Comparison of ENCODE assay signal across 1 cellular context in the genomic region with DNA sequence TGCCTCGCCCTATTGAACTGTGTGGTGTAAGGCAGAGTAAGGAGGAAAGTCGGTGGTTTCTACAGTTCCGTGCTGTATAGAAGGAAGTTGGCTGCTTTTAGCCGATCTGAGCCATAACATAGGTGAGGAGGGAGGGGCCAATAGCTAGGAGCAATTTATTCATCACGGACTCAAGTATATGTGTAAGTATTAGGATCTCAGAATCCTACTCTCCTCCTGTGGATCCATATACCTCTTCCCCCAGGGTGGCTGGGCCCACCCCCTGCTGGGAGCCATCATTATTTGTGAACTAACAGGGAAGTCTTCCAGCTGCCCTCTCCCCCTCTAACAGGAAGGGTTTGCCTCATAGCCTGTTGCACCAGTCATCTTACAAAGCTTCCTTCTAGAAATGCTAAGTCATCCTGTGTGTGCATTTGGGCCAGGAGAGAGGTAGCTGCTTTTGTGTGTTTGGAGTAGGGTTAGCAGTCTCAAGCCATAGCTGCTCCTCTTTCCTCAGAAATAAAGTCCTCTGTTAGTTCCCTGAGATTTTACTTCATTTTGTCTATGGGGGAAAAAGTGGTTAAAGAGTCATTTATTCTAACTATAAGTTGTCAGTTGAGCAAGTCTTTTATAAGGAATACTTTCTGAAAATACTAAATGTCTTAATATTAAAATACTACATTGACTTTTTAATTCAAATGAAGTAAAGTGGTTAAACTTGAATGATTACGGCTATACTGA.
A peak's percentile ranks its signal among the peaks of the same experiment; 100 is the strongest.
TF ChIP-seq lines count a peak whose summit lies in the region.

No MANE protein-coding gene starts in this region.

TF ChIP-seq in K562, 482 proteins besides CTCF, POLR2A, EP300 and RAD21 (continued from another document and continues in another):
- TF ChIP-seq, protein P1, sequence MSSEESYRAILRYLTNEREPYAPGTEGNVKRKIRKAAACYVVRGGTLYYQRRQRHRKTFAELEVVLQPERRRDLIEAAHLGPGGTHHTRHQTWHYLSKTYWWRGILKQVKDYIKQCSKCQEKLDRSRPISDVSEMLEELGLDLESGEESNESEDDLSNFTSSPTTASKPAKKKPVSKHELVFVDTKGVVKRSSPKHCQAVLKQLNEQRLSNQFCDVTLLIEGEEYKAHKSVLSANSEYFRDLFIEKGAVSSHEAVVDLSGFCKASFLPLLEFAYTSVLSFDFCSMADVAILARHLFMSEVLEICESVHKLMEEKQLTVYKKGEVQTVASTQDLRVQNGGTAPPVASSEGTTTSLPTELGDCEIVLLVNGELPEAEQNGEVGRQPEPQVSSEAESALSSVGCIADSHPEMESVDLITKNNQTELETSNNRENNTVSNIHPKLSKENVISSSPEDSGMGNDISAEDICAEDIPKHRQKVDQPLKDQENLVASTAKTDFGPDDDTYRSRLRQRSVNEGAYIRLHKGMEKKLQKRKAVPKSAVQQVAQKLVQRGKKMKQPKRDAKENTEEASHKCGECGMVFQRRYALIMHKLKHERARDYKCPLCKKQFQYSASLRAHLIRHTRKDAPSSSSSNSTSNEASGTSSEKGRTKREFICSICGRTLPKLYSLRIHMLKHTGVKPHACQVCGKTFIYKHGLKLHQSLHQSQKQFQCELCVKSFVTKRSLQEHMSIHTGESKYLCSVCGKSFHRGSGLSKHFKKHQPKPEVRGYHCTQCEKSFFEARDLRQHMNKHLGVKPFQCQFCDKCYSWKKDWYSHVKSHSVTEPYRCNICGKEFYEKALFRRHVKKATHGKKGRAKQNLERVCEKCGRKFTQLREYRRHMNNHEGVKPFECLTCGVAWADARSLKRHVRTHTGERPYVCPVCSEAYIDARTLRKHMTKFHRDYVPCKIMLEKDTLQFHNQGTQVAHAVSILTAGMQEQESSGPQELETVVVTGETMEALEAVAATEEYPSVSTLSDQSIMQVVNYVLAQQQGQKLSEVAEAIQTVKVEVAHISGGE (CRISPR knock-in tag; IDR thresholded peaks at IDR 0.05): peak in 2 of 3 experiments; percentile 63 to 91; a peak in 3 of 6 replicates
- TF ChIP-seq ZNF584 (CRISPR knock-in tag; IDR thresholded peaks at IDR 0.05; ENCODE audit: low read depth) (peak; percentile 78; the same call in 1 of the 2 replicates), NONO (IDR thresholded peaks at IDR 0.05; ENCODE audit: low read depth in 2 of 2, low read length in 1 of 2) (no peak), TAF1 (IDR thresholded peaks at IDR 0.05; ENCODE audit: control insufficient read depth, extremely low read depth, insufficient read depth, low read length, severe bottlenecking) (peak; percentile 68), IFI16 (CRISPR knock-in tag; IDR thresholded peaks at IDR 0.05) (no peak), ZSCAN32 (CRISPR knock-in tag; IDR thresholded peaks at IDR 0.05) (no peak), POLR2G (IDR thresholded peaks at IDR 0.05; ENCODE audit: low read depth, low read length) (peak; percentile 18; the same call in 1 of the 2 replicates), KDM2B (CRISPR knock-in tag; IDR thresholded peaks at IDR 0.05) (no peak), HDAC6 (IDR thresholded peaks at IDR 0.05; ENCODE audit: low read depth, low read length) (no peak), NFIC (IDR thresholded peaks at IDR 0.05) (peak; percentile 71), ZNF445 (CRISPR knock-in tag; IDR thresholded peaks at IDR 0.05; ENCODE audit: low read depth) (no peak), TAL1 (IDR thresholded peaks at IDR 0.05) (no peak), ZNF586 (CRISPR knock-in tag; conservative IDR thresholded peaks at IDR 0.05) (no peak), HCFC1 (IDR thresholded peaks at IDR 0.05; ENCODE audit: low read depth, low read length) (peak; percentile 60; the same call in 1 of the 2 replicates), POU5F1 (IDR thresholded peaks at IDR 0.05; ENCODE audit: borderline replicate concordance, low read depth, low read length, partially characterized antibody) (no peak), MTF1 (CRISPR knock-in tag; IDR thresholded peaks at IDR 0.05; ENCODE audit: borderline replicate concordance) (0 out of 2 replicates have a peak, but pooled peaks have one; percentile 43), SRF (CRISPR knock-in tag; IDR thresholded peaks at IDR 0.05) (peak in 1 of 2 experiments; percentile 66; a peak in 1 of 4 replicates), BRF1 (IDR thresholded peaks at IDR 0.05; ENCODE audit: borderline replicate concordance, extremely low read depth, insufficient read length) (no peak), MAZ (CRISPR knock-in tag; conservative IDR thresholded peaks at IDR 0.05 in 1 of 2, IDR thresholded peaks at IDR 0.05 in 1 of 2) (peak; percentile 57 to 63; a peak in 3 of 4 replicates), HSF4 (CRISPR knock-in tag; IDR thresholded peaks at IDR 0.05; ENCODE audit: borderline replicate concordance) (no peak; the same call in 1 of the 2 replicates), DACH1 (IDR thresholded peaks at IDR 0.05; ENCODE audit: partially characterized antibody) (peak; percentile 12), BDP1 (IDR thresholded peaks at IDR 0.05; ENCODE audit: insufficient read depth, insufficient read length) (no peak), PHB (CRISPR knock-in tag; IDR thresholded peaks at IDR 0.05) (no peak), RBBP5 (IDR thresholded peaks at IDR 0.05; ENCODE audit: borderline replicate concordance, insufficient read depth, low read length, poor library complexity, severe bottlenecking) (no peak), LCOR (CRISPR knock-in tag; IDR thresholded peaks at IDR 0.05) (peak; percentile 92), SUPT5H (IDR thresholded peaks at IDR 0.05) (no peak), ARID1B (IDR thresholded peaks at IDR 0.05) (peak; percentile 81), ILF3 (IDR thresholded peaks at IDR 0.05; ENCODE audit: borderline replicate concordance) (no peak), ZNF3 (CRISPR knock-in tag; IDR thresholded peaks at IDR 0.05) (no peak), FOXK1 (CRISPR knock-in tag; IDR thresholded peaks at IDR 0.05; ENCODE audit: borderline replicate concordance) (no peak), LARP7 (IDR thresholded peaks at IDR 0.05) (no peak), CHD4 (IDR thresholded peaks at IDR 0.05; ENCODE audit: insufficient read depth, insufficient replicate concordance, low read depth, low read length, poor library complexity, severe bottlenecking) (no peak), CXXC5 (CRISPR knock-in tag; IDR thresholded peaks at IDR 0.05) (peak; percentile 38; the same call in 1 of the 2 replicates), POLR2AphosphoS5 (IDR thresholded peaks at IDR 0.05; ENCODE audit: control insufficient read depth, insufficient read depth, low read depth, low read length) (peak; percentile 64), NR2F6 (CRISPR knock-in tag; IDR thresholded peaks at IDR 0.05) (no peak), SMAD4 (CRISPR knock-in tag; conservative IDR thresholded peaks at IDR 0.05) (peak; percentile 72)
- TF ChIP-seq, protein P2, sequence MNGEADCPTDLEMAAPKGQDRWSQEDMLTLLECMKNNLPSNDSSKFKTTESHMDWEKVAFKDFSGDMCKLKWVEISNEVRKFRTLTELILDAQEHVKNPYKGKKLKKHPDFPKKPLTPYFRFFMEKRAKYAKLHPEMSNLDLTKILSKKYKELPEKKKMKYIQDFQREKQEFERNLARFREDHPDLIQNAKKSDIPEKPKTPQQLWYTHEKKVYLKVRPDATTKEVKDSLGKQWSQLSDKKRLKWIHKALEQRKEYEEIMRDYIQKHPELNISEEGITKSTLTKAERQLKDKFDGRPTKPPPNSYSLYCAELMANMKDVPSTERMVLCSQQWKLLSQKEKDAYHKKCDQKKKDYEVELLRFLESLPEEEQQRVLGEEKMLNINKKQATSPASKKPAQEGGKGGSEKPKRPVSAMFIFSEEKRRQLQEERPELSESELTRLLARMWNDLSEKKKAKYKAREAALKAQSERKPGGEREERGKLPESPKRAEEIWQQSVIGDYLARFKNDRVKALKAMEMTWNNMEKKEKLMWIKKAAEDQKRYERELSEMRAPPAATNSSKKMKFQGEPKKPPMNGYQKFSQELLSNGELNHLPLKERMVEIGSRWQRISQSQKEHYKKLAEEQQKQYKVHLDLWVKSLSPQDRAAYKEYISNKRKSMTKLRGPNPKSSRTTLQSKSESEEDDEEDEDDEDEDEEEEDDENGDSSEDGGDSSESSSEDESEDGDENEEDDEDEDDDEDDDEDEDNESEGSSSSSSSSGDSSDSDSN (IDR thresholded peaks at IDR 0.05; ENCODE audit: borderline replicate concordance in 1 of 2, low read depth in 2 of 2, low read length in 2 of 2): no peak
- TF ChIP-seq, protein P3, sequence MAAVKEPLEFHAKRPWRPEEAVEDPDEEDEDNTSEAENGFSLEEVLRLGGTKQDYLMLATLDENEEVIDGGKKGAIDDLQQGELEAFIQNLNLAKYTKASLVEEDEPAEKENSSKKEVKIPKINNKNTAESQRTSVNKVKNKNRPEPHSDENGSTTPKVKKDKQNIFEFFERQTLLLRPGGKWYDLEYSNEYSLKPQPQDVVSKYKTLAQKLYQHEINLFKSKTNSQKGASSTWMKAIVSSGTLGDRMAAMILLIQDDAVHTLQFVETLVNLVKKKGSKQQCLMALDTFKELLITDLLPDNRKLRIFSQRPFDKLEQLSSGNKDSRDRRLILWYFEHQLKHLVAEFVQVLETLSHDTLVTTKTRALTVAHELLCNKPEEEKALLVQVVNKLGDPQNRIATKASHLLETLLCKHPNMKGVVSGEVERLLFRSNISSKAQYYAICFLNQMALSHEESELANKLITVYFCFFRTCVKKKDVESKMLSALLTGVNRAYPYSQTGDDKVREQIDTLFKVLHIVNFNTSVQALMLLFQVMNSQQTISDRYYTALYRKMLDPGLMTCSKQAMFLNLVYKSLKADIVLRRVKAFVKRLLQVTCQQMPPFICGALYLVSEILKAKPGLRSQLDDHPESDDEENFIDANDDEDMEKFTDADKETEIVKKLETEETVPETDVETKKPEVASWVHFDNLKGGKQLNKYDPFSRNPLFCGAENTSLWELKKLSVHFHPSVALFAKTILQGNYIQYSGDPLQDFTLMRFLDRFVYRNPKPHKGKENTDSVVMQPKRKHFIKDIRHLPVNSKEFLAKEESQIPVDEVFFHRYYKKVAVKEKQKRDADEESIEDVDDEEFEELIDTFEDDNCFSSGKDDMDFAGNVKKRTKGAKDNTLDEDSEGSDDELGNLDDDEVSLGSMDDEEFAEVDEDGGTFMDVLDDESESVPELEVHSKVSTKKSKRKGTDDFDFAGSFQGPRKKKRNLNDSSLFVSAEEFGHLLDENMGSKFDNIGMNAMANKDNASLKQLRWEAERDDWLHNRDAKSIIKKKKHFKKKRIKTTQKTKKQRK (IDR thresholded peaks at IDR 0.05; ENCODE audit: borderline replicate concordance, low read depth, low read length): no peak
- TF ChIP-seq, protein P4, sequence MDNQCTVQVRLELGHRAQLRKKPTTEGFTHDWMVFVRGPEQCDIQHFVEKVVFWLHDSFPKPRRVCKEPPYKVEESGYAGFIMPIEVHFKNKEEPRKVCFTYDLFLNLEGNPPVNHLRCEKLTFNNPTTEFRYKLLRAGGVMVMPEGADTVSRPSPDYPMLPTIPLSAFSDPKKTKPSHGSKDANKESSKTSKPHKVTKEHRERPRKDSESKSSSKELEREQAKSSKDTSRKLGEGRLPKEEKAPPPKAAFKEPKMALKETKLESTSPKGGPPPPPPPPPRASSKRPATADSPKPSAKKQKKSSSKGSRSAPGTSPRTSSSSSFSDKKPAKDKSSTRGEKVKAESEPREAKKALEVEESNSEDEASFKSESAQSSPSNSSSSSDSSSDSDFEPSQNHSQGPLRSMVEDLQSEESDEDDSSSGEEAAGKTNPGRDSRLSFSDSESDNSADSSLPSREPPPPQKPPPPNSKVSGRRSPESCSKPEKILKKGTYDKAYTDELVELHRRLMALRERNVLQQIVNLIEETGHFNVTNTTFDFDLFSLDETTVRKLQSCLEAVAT (IDR thresholded peaks at IDR 0.05): no peak; a peak in 1 of 4 replicates
- TF ChIP-seq, protein P5, sequence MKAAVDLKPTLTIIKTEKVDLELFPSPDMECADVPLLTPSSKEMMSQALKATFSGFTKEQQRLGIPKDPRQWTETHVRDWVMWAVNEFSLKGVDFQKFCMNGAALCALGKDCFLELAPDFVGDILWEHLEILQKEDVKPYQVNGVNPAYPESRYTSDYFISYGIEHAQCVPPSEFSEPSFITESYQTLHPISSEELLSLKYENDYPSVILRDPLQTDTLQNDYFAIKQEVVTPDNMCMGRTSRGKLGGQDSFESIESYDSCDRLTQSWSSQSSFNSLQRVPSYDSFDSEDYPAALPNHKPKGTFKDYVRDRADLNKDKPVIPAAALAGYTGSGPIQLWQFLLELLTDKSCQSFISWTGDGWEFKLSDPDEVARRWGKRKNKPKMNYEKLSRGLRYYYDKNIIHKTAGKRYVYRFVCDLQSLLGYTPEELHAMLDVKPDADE (conservative IDR thresholded peaks at IDR 0.05; ENCODE audit: control insufficient read depth, low read depth, low read length): no peak
- TF ChIP-seq, protein P6, sequence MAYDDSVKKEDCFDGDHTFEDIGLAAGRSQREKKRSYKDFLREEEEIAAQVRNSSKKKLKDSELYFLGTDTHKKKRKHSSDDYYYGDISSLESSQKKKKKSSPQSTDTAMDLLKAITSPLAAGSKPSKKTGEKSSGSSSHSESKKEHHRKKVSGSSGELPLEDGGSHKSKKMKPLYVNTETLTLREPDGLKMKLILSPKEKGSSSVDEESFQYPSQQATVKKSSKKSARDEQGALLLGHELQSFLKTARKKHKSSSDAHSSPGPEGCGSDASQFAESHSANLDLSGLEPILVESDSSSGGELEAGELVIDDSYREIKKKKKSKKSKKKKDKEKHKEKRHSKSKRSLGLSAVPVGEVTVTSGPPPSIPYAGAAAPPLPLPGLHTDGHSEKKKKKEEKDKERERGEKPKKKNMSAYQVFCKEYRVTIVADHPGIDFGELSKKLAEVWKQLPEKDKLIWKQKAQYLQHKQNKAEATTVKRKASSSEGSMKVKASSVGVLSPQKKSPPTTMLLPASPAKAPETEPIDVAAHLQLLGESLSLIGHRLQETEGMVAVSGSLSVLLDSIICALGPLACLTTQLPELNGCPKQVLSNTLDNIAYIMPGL (CRISPR knock-in tag; IDR thresholded peaks at IDR 0.05): no peak
- TF ChIP-seq, protein P7, sequence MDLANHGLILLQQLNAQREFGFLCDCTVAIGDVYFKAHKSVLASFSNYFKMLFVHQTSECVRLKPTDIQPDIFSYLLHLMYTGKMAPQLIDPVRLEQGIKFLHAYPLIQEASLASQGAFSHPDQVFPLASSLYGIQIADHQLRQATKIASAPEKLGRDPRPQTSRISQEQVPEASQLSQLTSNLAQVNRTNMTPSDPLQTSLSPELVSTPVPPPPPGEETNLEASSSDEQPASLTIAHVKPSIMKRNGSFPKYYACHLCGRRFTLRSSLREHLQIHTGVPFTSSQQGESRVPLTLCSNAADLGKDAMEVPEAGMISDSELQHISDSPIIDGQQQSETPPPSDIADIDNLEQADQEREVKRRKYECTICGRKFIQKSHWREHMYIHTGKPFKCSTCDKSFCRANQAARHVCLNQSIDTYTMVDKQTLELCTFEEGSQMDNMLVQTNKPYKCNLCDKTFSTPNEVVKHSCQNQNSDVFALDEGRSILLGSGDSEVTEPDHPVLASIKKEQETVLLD (IDR thresholded peaks at IDR 0.05): no peak
- TF ChIP-seq, protein P8, sequence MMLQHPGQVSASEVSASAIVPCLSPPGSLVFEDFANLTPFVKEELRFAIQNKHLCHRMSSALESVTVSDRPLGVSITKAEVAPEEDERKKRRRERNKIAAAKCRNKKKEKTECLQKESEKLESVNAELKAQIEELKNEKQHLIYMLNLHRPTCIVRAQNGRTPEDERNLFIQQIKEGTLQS (IDR thresholded peaks at IDR 0.05): peak; percentile 80
- TF ChIP-seq, protein P8 (CRISPR knock-in tag; conservative IDR thresholded peaks at IDR 0.05): no peak
- TF ChIP-seq, protein P9, sequence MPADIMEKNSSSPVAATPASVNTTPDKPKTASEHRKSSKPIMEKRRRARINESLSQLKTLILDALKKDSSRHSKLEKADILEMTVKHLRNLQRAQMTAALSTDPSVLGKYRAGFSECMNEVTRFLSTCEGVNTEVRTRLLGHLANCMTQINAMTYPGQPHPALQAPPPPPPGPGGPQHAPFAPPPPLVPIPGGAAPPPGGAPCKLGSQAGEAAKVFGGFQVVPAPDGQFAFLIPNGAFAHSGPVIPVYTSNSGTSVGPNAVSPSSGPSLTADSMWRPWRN (IDR thresholded peaks at IDR 0.05; ENCODE audit: low read depth): no peak
